Comparison of ENCODE assay signal across 17 cellular contexts in genomic region chr22:27631641-27632040, GRCh38.
DNase-seq lines count a peak whose midpoint lies in the region; ATAC-seq, FAIRE-seq and TF ChIP-seq lines count a peak whose summit lies in the region.
"Had no signal": no experiment of that assay in that cellular context is flagged by ENCODE, and none has a peak within 500 bp of the region (broad histone marks: within the 10 kb centered on the region; RNA-seq: fewer than 3 reads in every experiment).

No MANE protein-coding gene starts in this region.

- 80% methylated on average over 1 of the region's 1 CpG for WGBS in K562 (ENCODE audit: insufficient coverage, low coverage, missing lambda C conversion rate)

- H3K9me1 ChIP-seq in K562 (ENCODE audit: control insufficient read depth, insufficient read depth, low read length) = no peaks in the 10 kb centered on the region

- H3K27me3 Mint-ChIP-seq in glutamatergic neuron (ENCODE audit: unreplicated experiment) = peaks cover 13% of the 10 kb centered on the region

- no peak overlapping the region for H3K9ac ChIP-seq in K562 (ENCODE audit: insufficient read depth in 1 of 2, low read depth in 2 of 2, low read length in 2 of 2)

- no peak overlapping the region for H3K4me3 Mint-ChIP-seq in glutamatergic neuron (ENCODE audit: unreplicated experiment)
- H3K4me3 Mint-ChIP-seq: CD4-positive, alpha-beta memory T cell; HFFc6 had no signal

- peaks cover 10% of the 10 kb centered on the region for H3K9me3 Mint-ChIP-seq in glutamatergic neuron (ENCODE audit: unreplicated experiment)
- H3K9me3 Mint-ChIP-seq: HFFc6 had no signal

- no peak for TF ChIP-seq POLR2A in K562 (conservative IDR thresholded peaks at IDR 0.05)

- intact Hi-C loops in K562 (cut with micrococcal nuclease) = no loop called here

- no peaks in the 10 kb centered on the region; the same call in 1 of the 2 replicates for H4K20me1 ChIP-seq in K562 (replicated peaks; ENCODE audit: control insufficient read depth, insufficient read depth, low read length)

- no peak overlapping the region for H3K27ac ChIP-seq in HEK293 (ENCODE audit: extremely low read depth, low read depth, low read length)
- H3K27ac ChIP-seq in K562 (ENCODE audit: extremely low read depth, low read depth, low read length) = no peak overlapping the region

- H3K27ac Mint-ChIP-seq in glutamatergic neuron (ENCODE audit: unreplicated experiment) = peak overlapping the region; percentile 1
- H3K27ac Mint-ChIP-seq: CD4-positive, alpha-beta memory T cell; HFFc6 had no signal

- no peak for FAIRE-seq in K562 (lab: Jason Lieb, UNC)
- FAIRE-seq: G401.6, GM12892 had no signal

- H3K9me3 ChIP-seq in HEK293 (ENCODE audit: control insufficient read depth, insufficient read depth, low read depth, low read length) = no peaks in the 10 kb centered on the region
- no peaks in the 10 kb centered on the region for H3K9me3 ChIP-seq in K562 (replicated peaks; ENCODE audit: control insufficient read depth, insufficient read depth, low read depth, low read length)

- peaks cover 4% of the 10 kb centered on the region for H3K4me1 Mint-ChIP-seq in glutamatergic neuron (ENCODE audit: low read depth, unreplicated experiment)
- H3K4me1 Mint-ChIP-seq: CD4-positive, alpha-beta memory T cell had no signal

- peaks cover 3 to 15% of the 10 kb centered on the region in 2 experiments; a peak in 4 of 5 replicates for H3K27me3 ChIP-seq in K562 (ENCODE audit: control insufficient read depth in 2 of 2, insufficient read depth in 2 of 2, low read length in 2 of 2)

- CTCF ChIA-PET in HEK293 (lab: Yijun Ruan, JAX) = no interaction called here
- CTCF ChIA-PET in K562 (lab: Yijun Ruan, JAX; ENCODE audit: low intra/inter-chr PET ratio) = no interaction called here

- no peak for TF ChIP-seq RAD21 in K562 (CRISPR knock-in tag; conservative IDR thresholded peaks at IDR 0.05 in 1 of 2, IDR thresholded peaks at IDR 0.05 in 1 of 2)

- POLR2A ChIA-PET in HEK293 (lab: Yijun Ruan, JAX) = no interaction called here
- POLR2A ChIA-PET in K562 (lab: Yijun Ruan, JAX) = no interaction called here

- H3K4me3 ChIP-seq in HEK293 (ENCODE audit: low read depth, low read length) (no peak overlapping the region), K562 (no peak overlapping the region)

- no peak overlapping the region for H2AFZ ChIP-seq in K562 (ENCODE audit: low read depth, low read length)

- no peak overlapping the region for H3K4me2 ChIP-seq in K562 (ENCODE audit: insufficient read depth, low read length)

- no peak for ATAC-seq in K562
- ATAC-seq: HCT116 had no signal

- H3K4me1 ChIP-seq in HEK293 (ENCODE audit: control insufficient read depth, insufficient read depth, low read length) = no peaks in the 10 kb centered on the region
- peaks cover 0 to 9% of the 10 kb centered on the region in 2 experiments; a peak in 3 of 5 replicates for H3K4me1 ChIP-seq in K562 (replicated peaks in 1 of 2; ENCODE audit: control insufficient read depth in 2 of 2, insufficient read depth in 2 of 2, low read length in 2 of 2)

- TF ChIP-seq CTCF in HEK293 (tag by site-specific recombination; IDR thresholded peaks at IDR 0.05) = no peak
- TF ChIP-seq CTCF in K562 (IDR thresholded peaks at IDR 0.05 in 2 of 3, conservative IDR thresholded peaks at IDR 0.05 in 1 of 3; ENCODE audit: insufficient read depth in 2 of 3, low read depth in 1 of 3, low read length in 3 of 3) = no peak
- no peak for TF ChIP-seq CTCF in glutamatergic neuron (IDR thresholded peaks at IDR 0.05; ENCODE audit: partially characterized antibody, unreplicated experiment)

- no peak for TF ChIP-seq EP300 in K562 (IDR thresholded peaks at IDR 0.05; ENCODE audit: low read length)

- no peak for DNase-seq in K562 (ENCODE audit: extremely low read depth in 1 of 4, low spot score in 3 of 4)
- no peak for DNase-seq in glutamatergic neuron
- no peak for DNase-seq in T-helper 9 cell
- DNase-seq in NCI-H69 (lab: John Stamatoyannopoulos, UW) = no peak
- no peak for DNase-seq in stimulated activated CD4-positive, alpha-beta T cell treated with anti-CD3 and anti-CD28 coated beads, Interleukin-12 subunit alpha, Interleukin-12 subunit beta, amount 100 ng/mL, for 4 hours
- no peak for DNase-seq in NCI-H146 treated with DMSO at 0.1 percent for 48 hours (lab: John Stamatoyannopoulos, UW; ENCODE audit: unreplicated experiment)
- DNase-seq: C1 segment of cervical spinal cord; Calu3; CD4-positive, alpha-beta memory T cell; COR-L47; DMS79 treated with DMSO at 0.1 percent for 48 hours; H9; HFFc6 had no signal

- no peaks in the 10 kb centered on the region for H3K79me2 ChIP-seq in K562 (ENCODE audit: control insufficient read depth, insufficient read depth, low read length)

- in situ Hi-C loops in K562 (cut with MboI) = no loop called here

- peaks cover 4% of the 10 kb centered on the region for H3K36me3 Mint-ChIP-seq in glutamatergic neuron (ENCODE audit: unreplicated experiment)
- H3K36me3 Mint-ChIP-seq: CD4-positive, alpha-beta memory T cell had no signal

- no TSS peak for BruUV-seq in K562 (replicated peaks; lab: Mats Ljungman, UMichigan)

- no peaks in the 10 kb centered on the region for H3K36me3 ChIP-seq in HEK293 (ENCODE audit: control insufficient read depth in 2 of 2, insufficient read depth in 1 of 2, low read length in 2 of 2)
- H3K36me3 ChIP-seq in K562 (ENCODE audit: control insufficient read depth, insufficient read depth, low read length) = no peaks in the 10 kb centered on the region

TF ChIP-seq in HEK293, 187 proteins besides CTCF, POLR2A, EP300 and RAD21:
- no peak for TF ChIP-seq ZNF121 (tag by site-specific recombination; IDR thresholded peaks at IDR 0.05)
- TF ChIP-seq ZNF785 (tag by site-specific recombination; IDR thresholded peaks at IDR 0.05) = 0 out of 2 replicates have a peak, but pooled peaks have one; percentile 15
- no peak for TF ChIP-seq ZNF169 (tag by site-specific recombination; IDR thresholded peaks at IDR 0.05)
- TF ChIP-seq KLF9 (tag by site-specific recombination; IDR thresholded peaks at IDR 0.05; ENCODE audit: low read depth) = peak; percentile 1; the same call in 1 of the 2 replicates
- TF ChIP-seq ZNF114 (tag by site-specific recombination; IDR thresholded peaks at IDR 0.05) = 0 out of 2 replicates have a peak, but pooled peaks have one; percentile 28
- no peak for TF ChIP-seq ZNF398 (tag by site-specific recombination; IDR thresholded peaks at IDR 0.05)
- TF ChIP-seq ZBTB1 (tag by site-specific recombination; IDR thresholded peaks at IDR 0.05) = 0 out of 2 replicates have a peak, but pooled peaks have one; percentile 16
- TF ChIP-seq ZNF140 (tag by site-specific recombination; IDR thresholded peaks at IDR 0.05) = no peak

TF ChIP-seq in K562, 482 proteins besides CTCF, POLR2A, EP300 and RAD21:
- TF ChIP-seq KDM1A (IDR thresholded peaks at IDR 0.05) = peak in 1 of 2 experiments; percentile 92; a peak in 2 of 4 replicates
- no peak for TF ChIP-seq MITF (IDR thresholded peaks at IDR 0.05)
- no peak for TF ChIP-seq MAFK (IDR thresholded peaks at IDR 0.05; ENCODE audit: low read length)
- 0 out of 2 replicates have a peak, but pooled peaks have one; percentile 7 for TF ChIP-seq ARID2 (IDR thresholded peaks at IDR 0.05)
- no peak for TF ChIP-seq RBM39 (optimal IDR thresholded peaks at IDR 0.05; ENCODE audit: low read depth, low read length)
- TF ChIP-seq PHF20 (IDR thresholded peaks at IDR 0.05; ENCODE audit: partially characterized antibody) = no peak
- TF ChIP-seq STAT6 (CRISPR knock-in tag; IDR thresholded peaks at IDR 0.05) = no peak
- TF ChIP-seq CBX5 (IDR thresholded peaks at IDR 0.05; ENCODE audit: borderline replicate concordance, low read depth) = no peak
- TF ChIP-seq ZNF280B (CRISPR knock-in tag; IDR thresholded peaks at IDR 0.05) = no peak

Comparison
In these comparisons a context has a peak if more than half of its experiments do, and no peak if none do; other contexts are left out.
1. Of the 44 proteins assayed by ChIP-seq in both K562 and HEK293: peak only in K562: none; only in HEK293: ZBTB1 and ZNF785; in both: none; in neither: 42.